ENCODE assay signal across 11 cellular contexts in the genomic region with DNA sequence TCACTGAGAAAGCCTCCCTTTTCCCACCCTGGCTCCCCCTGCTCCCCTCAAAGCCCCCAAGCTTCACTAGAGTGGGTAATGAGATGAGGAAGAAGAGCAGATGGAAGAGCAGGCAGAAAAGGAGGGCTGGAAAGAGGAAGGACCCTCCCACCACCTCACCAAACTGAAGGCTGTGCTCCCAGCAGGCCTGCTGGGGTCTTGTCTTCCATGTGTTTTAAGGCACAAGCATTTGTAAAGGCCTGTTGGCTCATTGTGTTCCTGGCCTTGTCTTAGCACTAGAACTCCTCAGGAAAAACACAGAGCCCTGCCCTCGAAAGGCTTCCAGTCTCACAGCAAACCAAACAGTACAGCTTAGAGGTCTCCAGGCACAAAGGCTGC. TPM values are rescaled to one million over a fixed set of nuclear protein-coding genes. Genes with fewer than 3 reads are reported as not detected.
DNase-seq lines count a peak whose midpoint lies in the region; ATAC-seq and TF ChIP-seq lines count a peak whose summit lies in the region.
"Had no signal": no experiment of that assay in that cellular context is flagged by ENCODE, and none has a peak within 500 bp of the region (broad histone marks: within the 10 kb centered on the region; RNA-seq: fewer than 3 reads in every experiment).

No MANE protein-coding gene starts in this region.

- H3K9me3 ChIP-seq in OCI-LY1 (ENCODE audit: low read length), result no peaks in the 10 kb centered on the region
- H3K9me3 ChIP-seq in esophagus squamous epithelium, result no peaks in the 10 kb centered on the region

- no peaks in the 10 kb centered on the region for H3K9me2 ChIP-seq in OCI-LY1 (ENCODE audit: low read depth, low read length)

- H3F3A ChIP-seq in OCI-LY1 (ENCODE audit: insufficient read depth, low read length), result 0 out of 2 replicates have a peak, but pooled peaks cover 3% of the 10 kb centered on the region

- WGBS in esophagus squamous epithelium, 2 donors, result 83 to 86% methylated on average over 1 of the region's 1 CpG

- H3K79me2 ChIP-seq in OCI-LY1 (ENCODE audit: insufficient read depth, low read length), result no peaks in the 10 kb centered on the region

- H3K4me1 ChIP-seq in OCI-LY1 (ENCODE audit: insufficient read depth, low read length, severe bottlenecking) (peaks cover 48% of the 10 kb centered on the region), esophagus squamous epithelium (peaks cover 43 to 94% (median 60%) of the 10 kb centered on the region in 3 donors)

- intact Hi-C loops in esophagus squamous epithelium (cut with DNase I), result loop anchor here (5.0 to 10.0 kb wide), 2 partner anchors 82 to 470 kb away; no protein-coding TSS in a partner anchor

- H3K36me3 ChIP-seq in H7 (replicated peaks; ENCODE audit: control insufficient read depth, insufficient read depth, low read length) (no peaks in the 10 kb centered on the region), OCI-LY1 (ENCODE audit: insufficient read depth, low read length) (no peaks in the 10 kb centered on the region), esophagus squamous epithelium (no peaks in the 10 kb centered on the region)

- no peak for ATAC-seq in GM18870 (IDR thresholded peaks at IDR 0.05; ENCODE audit: unreplicated experiment)
- ATAC-seq: SK-N-SH treated with all-trans-retinoic acid at 6 μM for 48 hours had no signal

- H3K27ac ChIP-seq in OCI-LY1 (ENCODE audit: low read depth, low read length, poor library complexity, severe bottlenecking), result peak overlapping the region; percentile 48
- H3K27ac ChIP-seq in esophagus squamous epithelium, result peak overlapping the region; percentile 49 to 88 (median 78)
- peak overlapping the region in 20 of 21 experiments; percentile 51 to 98 (median 92) for H3K27ac ChIP-seq in skin epidermis

- H4K20me1 ChIP-seq in OCI-LY1 (ENCODE audit: insufficient read depth, low read length), result no peaks in the 10 kb centered on the region

- DNase-seq in H7 (peak; percentile 37), esophagus squamous epithelium (lab: John Stamatoyannopoulos, UW) (no peak), DMS153 (lab: John Stamatoyannopoulos, UW) (no peak)
- DNase-seq in effector CD8-positive, alpha-beta T cell (lab: John Stamatoyannopoulos, UW), result no peak
- DNase-seq: hypothalamus, Karpas-422, NCI-H524 treated with DMSO at 0.1 percent for 48 hours had no signal

- TF ChIP-seq POLR2A in esophagus squamous epithelium (IDR thresholded peaks at IDR 0.05), result no peak

- no peak overlapping the region for H3K4me2 ChIP-seq in OCI-LY1 (ENCODE audit: low read length)

- H3K4me3 ChIP-seq in H7 (ENCODE audit: insufficient read depth, low read depth, low read length) (no peak overlapping the region), OCI-LY1 (ENCODE audit: low read depth, low read length, poor library complexity, severe bottlenecking) (no peak overlapping the region), esophagus squamous epithelium (no peak overlapping the region), skin epidermis (no peak overlapping the region)

- H2AFZ ChIP-seq in OCI-LY1 (ENCODE audit: low read length), result no peak overlapping the region

- TF ChIP-seq CTCF in OCI-LY1 (IDR thresholded peaks at IDR 0.05; ENCODE audit: low read length) (no peak), esophagus squamous epithelium (IDR thresholded peaks at IDR 0.05) (no peak)

- H3K27me3 ChIP-seq in H7 (ENCODE audit: control insufficient read depth, insufficient read depth, low read length) (no peaks in the 10 kb centered on the region), OCI-LY1 (ENCODE audit: insufficient read depth, low read length) (no peaks in the 10 kb centered on the region), esophagus squamous epithelium (no peaks in the 10 kb centered on the region)

- no peak overlapping the region for H3K9ac ChIP-seq in OCI-LY1 (ENCODE audit: low read length)

RNA-seq across cellular contexts. Expression of gene TOMM20, which starts 51.5 kb away (rescaled TPM):
- total RNA-seq in H7 (2014; rRNA removed; shearing (Covaris generic)), result 172 and 214 TPM in 2 replicates
- 100 to 1,000 TPM in 1 of 4 donors, 10 to 100 TPM in 3; 36.4 to 117 (median 84.1) TPM for total RNA-seq in esophagus squamous epithelium
